ENCODE assay signal across 9 cellular contexts in the genomic region with DNA sequence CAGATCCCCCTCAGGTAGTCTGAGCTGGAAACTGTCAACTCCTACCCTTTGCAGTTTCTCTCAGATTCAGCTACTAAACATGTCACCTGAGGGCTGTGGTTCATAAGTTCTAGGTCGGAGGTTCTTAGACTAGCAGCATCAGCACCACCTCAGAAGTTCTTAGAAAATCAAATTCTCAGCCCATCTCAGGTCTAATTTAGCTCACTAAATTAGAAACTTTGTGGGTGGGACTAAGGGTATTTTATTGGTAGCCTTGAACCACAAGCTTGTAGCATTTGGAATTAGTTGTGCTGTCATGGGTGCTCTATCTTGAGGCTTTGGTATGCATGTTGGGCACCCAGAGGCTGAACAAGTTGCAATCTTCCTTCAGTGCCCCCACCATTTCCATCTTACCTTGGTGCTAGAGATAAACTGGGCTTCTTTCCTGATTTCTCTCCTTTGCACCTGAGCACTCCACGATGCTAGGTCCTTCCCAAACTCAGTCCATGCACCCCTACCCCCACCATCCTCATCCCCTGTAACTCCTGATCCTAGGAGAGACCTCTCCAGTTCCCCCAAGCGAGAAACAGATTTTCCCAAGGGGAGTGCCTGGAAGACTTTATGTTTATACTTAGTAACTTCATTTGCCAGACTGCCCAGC. TPM values are rescaled to one million over a fixed set of nuclear protein-coding genes. Genes with fewer than 3 reads are reported as not detected.
A peak's percentile ranks its signal among the peaks of the same experiment; 100 is the strongest.
DNase-seq lines count a peak whose midpoint lies in the region; ATAC-seq lines count a peak whose summit lies in the region.
"Had no signal": no experiment of that assay in that cellular context is flagged by ENCODE, and none has a peak within 500 bp of the region (broad histone marks: within the 10 kb centered on the region; RNA-seq: fewer than 3 reads in every experiment).

No MANE protein-coding gene starts in this region.

- H3K4me3 Mint-ChIP-seq in activated naive CD4-positive, alpha-beta T cell treated with anti-CD3 and anti-CD28 coated beads for 36 hours: peak overlapping the region; percentile 40
- peak overlapping the region; percentile 62 for H3K4me3 Mint-ChIP-seq in T-helper 2 cell treated with Interferon-gamma antibody and Interleukin-4, amounts not matched to agents 5 μg/mL and 100 μg/mL, for 36 hours
- H3K4me3 Mint-ChIP-seq in stimulated activated naive CD8-positive, alpha-beta T cell treated with anti-CD3 and anti-CD28 coated beads, Interleukin-15, amount 100 ng/mL, for 72 hours: peak overlapping the region; percentile 77 to 82

- H3K36me3 Mint-ChIP-seq in activated naive CD4-positive, alpha-beta T cell treated with anti-CD3 and anti-CD28 coated beads for 36 hours (ENCODE audit: low read depth): no peaks in the 10 kb centered on the region
- no peaks in the 10 kb centered on the region for H3K36me3 Mint-ChIP-seq in T-helper 2 cell treated with Interferon-gamma antibody and Interleukin-4, amounts not matched to agents 5 μg/mL and 100 μg/mL, for 36 hours (ENCODE audit: low read depth)

- DNase-seq in activated naive CD4-positive, alpha-beta T cell treated with anti-CD3 and anti-CD28 coated beads for 36 hours: peak; percentile 61
- no peak for DNase-seq in activated naive CD4-positive, alpha-beta T cell (lab: John Stamatoyannopoulos, UW)
- peak; percentile 46 for DNase-seq in T-helper 2 cell treated with Interferon-gamma antibody and Interleukin-4, amounts not matched to agents 5 μg/mL and 100 μg/mL, for 36 hours (ENCODE audit: low spot score)
- DNase-seq in epithelial cell of prostate (ENCODE audit: low read depth, low spot score): no peak
- DNase-seq in stimulated activated naive CD8-positive, alpha-beta T cell treated with anti-CD3 and anti-CD28 coated beads, Interleukin-15, amount 100 ng/mL, for 72 hours: peak; percentile 60 to 69
- DNase-seq in mucosa of gallbladder (ENCODE audit: low spot score): no peak
- DNase-seq in retina: no peak
- DNase-seq: NCI-H1694 treated with DMSO at 0.1 percent for 48 hours had no signal

- CTCF ChIA-PET in activated naive CD4-positive, alpha-beta T cell treated with anti-CD3 and anti-CD28 coated beads for 36 hours (lab: Charles Lee): interaction anchor here (0.5 to 6.5 kb wide), 21 partner anchors 12 to 1476 kb away, joined by 3 to 75 read pairs (median 4); a partner anchor contains a TSS

- intact Hi-C loops in activated naive CD4-positive, alpha-beta T cell treated with anti-CD3 and anti-CD28 coated beads for 36 hours (cut with micrococcal nuclease): loop anchor here (1.0 to 10.0 kb wide), 13 partner anchors 18 to 1476 kb away; a partner anchor contains a TSS

- no peaks in the 10 kb centered on the region for H3K27me3 Mint-ChIP-seq in activated naive CD4-positive, alpha-beta T cell treated with anti-CD3 and anti-CD28 coated beads for 36 hours (ENCODE audit: low read depth)
- H3K27me3 Mint-ChIP-seq in T-helper 2 cell treated with Interferon-gamma antibody and Interleukin-4, amounts not matched to agents 5 μg/mL and 100 μg/mL, for 36 hours (ENCODE audit: low read depth): peaks cover 9% of the 10 kb centered on the region
- H3K27me3 Mint-ChIP-seq in stimulated activated naive CD8-positive, alpha-beta T cell treated with anti-CD3 and anti-CD28 coated beads, Interleukin-15, amount 100 ng/mL, for 72 hours: no peaks in the 10 kb centered on the region

- ATAC-seq in stimulated activated naive CD8-positive, alpha-beta T cell treated with anti-CD3 and anti-CD28 coated beads, Interleukin-15, amount 100 ng/mL, for 72 hours: peak; percentile 78
- ATAC-seq in GM19395 (IDR thresholded peaks at IDR 0.05; ENCODE audit: unreplicated experiment): no peak

- peak overlapping the region; percentile 35 for H3K27ac ChIP-seq in epithelial cell of prostate

- H3K27ac Mint-ChIP-seq in activated naive CD4-positive, alpha-beta T cell treated with anti-CD3 and anti-CD28 coated beads for 36 hours: peak overlapping the region; percentile 92
- peak overlapping the region; percentile 74 for H3K27ac Mint-ChIP-seq in T-helper 2 cell treated with Interferon-gamma antibody and Interleukin-4, amounts not matched to agents 5 μg/mL and 100 μg/mL, for 36 hours
- peak overlapping the region; percentile 95 to 99 for H3K27ac Mint-ChIP-seq in stimulated activated naive CD8-positive, alpha-beta T cell treated with anti-CD3 and anti-CD28 coated beads, Interleukin-15, amount 100 ng/mL, for 72 hours

- no peaks in the 10 kb centered on the region for H3K9me3 Mint-ChIP-seq in activated naive CD4-positive, alpha-beta T cell treated with anti-CD3 and anti-CD28 coated beads for 36 hours
- no peaks in the 10 kb centered on the region for H3K9me3 Mint-ChIP-seq in T-helper 2 cell treated with Interferon-gamma antibody and Interleukin-4, amounts not matched to agents 5 μg/mL and 100 μg/mL, for 36 hours
- no peaks in the 10 kb centered on the region for H3K9me3 Mint-ChIP-seq in stimulated activated naive CD8-positive, alpha-beta T cell treated with anti-CD3 and anti-CD28 coated beads, Interleukin-15, amount 100 ng/mL, for 72 hours

- peaks cover 76% of the 10 kb centered on the region for H3K4me1 Mint-ChIP-seq in activated naive CD4-positive, alpha-beta T cell treated with anti-CD3 and anti-CD28 coated beads for 36 hours (ENCODE audit: low read depth)
- H3K4me1 Mint-ChIP-seq in T-helper 2 cell treated with Interferon-gamma antibody and Interleukin-4, amounts not matched to agents 5 μg/mL and 100 μg/mL, for 36 hours (ENCODE audit: low read depth): peaks cover 62% of the 10 kb centered on the region
- peaks cover 91% of the 10 kb centered on the region for H3K4me1 Mint-ChIP-seq in stimulated activated naive CD8-positive, alpha-beta T cell treated with anti-CD3 and anti-CD28 coated beads, Interleukin-15, amount 100 ng/mL, for 72 hours

RNA-seq across cellular contexts. Expression of a gene that starts 54.2 kb away (rescaled TPM):
- 100 to 1,000 TPM; 129 to 131 TPM for total RNA-seq in activated naive CD4-positive, alpha-beta T cell treated with anti-CD3 and anti-CD28 coated beads for 36 hours
- total RNA-seq in mucosa of gallbladder: 14.6 TPM

Comparison
In these comparisons a context has a peak if more than half of its experiments do, and no peak if none do; other contexts are left out.
1. DNase-seq: peak in activated naive CD4-positive, alpha-beta T cell treated with anti-CD3 and anti-CD28 coated beads for 36 hours (single experiment), T-helper 2 cell treated with Interferon-gamma antibody and Interleukin-4, amounts not matched to agents 5 μg/mL and 100 μg/mL, for 36 hours (single experiment) and stimulated activated naive CD8-positive, alpha-beta T cell treated with anti-CD3 and anti-CD28 coated beads, Interleukin-15, amount 100 ng/mL, for 72 hours (2 of 2); none in activated naive CD4-positive, alpha-beta T cell (0 of 4), epithelial cell of prostate (single experiment), mucosa of gallbladder (single experiment) and retina (single experiment).
2. Peak in every context shown above with its lines, with median percentiles within 50 percentile points of each other: H3K27ac Mint-ChIP-seq and H3K4me3 Mint-ChIP-seq.